In genomic region chr11:9386086-9386485, GRCh38 we compare ENCODE assay signal across 8 cellular contexts. TPM values are rescaled to one million over a fixed set of nuclear protein-coding genes. Genes with fewer than 3 reads are reported as not detected.
DNase-seq lines count a peak whose midpoint lies in the region; ATAC-seq and TF ChIP-seq lines count a peak whose summit lies in the region.

No MANE protein-coding gene starts in this region.

- DNase-seq in RWPE2 (ENCODE audit: low spot score) (no peak), erythroblast (lab: John Stamatoyannopoulos, UW) (peak; percentile 27 to 31), psoas muscle (no peak), ACHN (no peak), kidney tubule cell (ENCODE audit: low spot score) (no peak)
- DNase-seq in stimulated activated CD4-positive, alpha-beta T cell treated with anti-CD3 and anti-CD28 coated beads, Interleukin-1b, Interleukin-23, amount 100 ng/mL, for 48 hours, result no peak

- H3K4me1 ChIP-seq in RWPE2 (ENCODE audit: insufficient read depth, poor library complexity, severe bottlenecking) (peaks cover 17% of the 10 kb centered on the region), psoas muscle (peaks cover 29% of the 10 kb centered on the region)

- no peaks in the 10 kb centered on the region for H3K27me3 ChIP-seq in RWPE2 (ENCODE audit: insufficient read depth, poor library complexity, severe bottlenecking)
- H3K27me3 ChIP-seq in psoas muscle (ENCODE audit: insufficient read depth in 3 of 3, low read length in 2 of 3), result no peaks in the 10 kb centered on the region

- peak overlapping the region; percentile 80 for H3K27ac ChIP-seq in RWPE2 (ENCODE audit: poor library complexity, severe bottlenecking)
- peak overlapping the region; percentile 99 for H3K27ac ChIP-seq in psoas muscle

- intact Hi-C loops in psoas muscle (cut with DNase I), result no loop called here

- no peaks in the 10 kb centered on the region for H3K9me3 ChIP-seq in RWPE2 (ENCODE audit: severe bottlenecking)
- H3K9me3 ChIP-seq in psoas muscle, result no peaks in the 10 kb centered on the region

- H3K36me3 ChIP-seq in RWPE2 (ENCODE audit: low read depth) (peaks cover 55% of the 10 kb centered on the region), psoas muscle (ENCODE audit: insufficient read depth in 1 of 2, low read depth in 1 of 2) (peaks cover 0 to 7% of the 10 kb centered on the region in 2 donors)

- in situ Hi-C loops in ACHN (cut with HindIII; ENCODE audit: low pct_ligation_motif_present, low pct_unique_long_range_greater_than_20kb, low sequenced_read_pairs), result no loop called here

- H3K4me3 ChIP-seq in GM08714 (ENCODE audit: low read length) (peak overlapping the region; percentile 78; the same call in 1 of the 2 replicates), RWPE2 (ENCODE audit: severe bottlenecking) (peak overlapping the region; percentile 81), psoas muscle (peak overlapping the region; percentile 96)

- 30 to 49% (median 38%) methylated on average over 2 of the region's 2 CpGs for WGBS in psoas muscle, 3 donors

- TF ChIP-seq CTCF in RWPE2 (IDR thresholded peaks at IDR 0.05; ENCODE audit: poor library complexity, severe bottlenecking), result no peak
- no peak for TF ChIP-seq CTCF in psoas muscle (IDR thresholded peaks at IDR 0.05)

- no peak for TF ChIP-seq POLR2A in erythroblast (IDR thresholded peaks at IDR 0.05; ENCODE audit: low read length)

- no peak for ATAC-seq in RWPE2 (ENCODE audit: low read depth)
- no peak for ATAC-seq in psoas muscle
- no peak for ATAC-seq in HG03175 (IDR thresholded peaks at IDR 0.05; ENCODE audit: unreplicated experiment)

RNA-seq across cellular contexts. Expression of gene IPO7, which starts 1.6 kb away (rescaled TPM):
- 100 to 1,000 TPM; 222 to 355 (median 261) TPM for total RNA-seq in psoas muscle
- polyA plus RNA-seq in psoas muscle, result 100 to 1,000 TPM; 110 to 261 (median 247) TPM

Comparison
In these comparisons a context has a peak if more than half of its experiments do, and no peak if none do; other contexts are left out.
1. DNase-seq: peak in erythroblast (2 of 2); none in RWPE2 (single experiment), psoas muscle (0 of 2), stimulated activated CD4-positive, alpha-beta T cell treated with anti-CD3 and anti-CD28 coated beads, Interleukin-1b, Interleukin-23, amount 100 ng/mL, for 48 hours (single experiment), ACHN (single experiment) and kidney tubule cell (single experiment).
2. Peak in every context shown above with its lines, with median percentiles within 50 percentile points of each other: H3K4me3 ChIP-seq.